Comparison of ENCODE assay signal across 15 cellular contexts in genomic region chr5:117738571-117738970, GRCh38.
"Had no signal": no experiment of that assay in that cellular context is flagged by ENCODE, and none has a peak within 500 bp of the region (broad histone marks: within the 10 kb centered on the region; RNA-seq: fewer than 3 reads in every experiment).

No MANE protein-coding gene starts in this region.

- DNase-seq: kidney glomerular epithelial cell; left cardiac atrium; left ventricle myocardium inferior; mesendoderm; naive B cell; natural killer cell; ovary; right lobe of liver; stimulated activated CD4-positive, alpha-beta T cell treated with anti-CD3 and anti-CD28 coated beads, Interleukin-1b, Interleukin-23, amount 100 ng/mL, for 48 hours; stimulated activated CD4-positive, alpha-beta T cell treated with anti-CD3 and anti-CD28 coated beads, Interleukin-2, amount 100 ng/mL, for 48 hours; stimulated activated CD4-positive, alpha-beta T cell treated with anti-CD3 and anti-CD28 coated beads, Interleukin-4, amount 100 ng/mL, for 4 hours; stimulated activated CD8-positive, alpha-beta memory T cell treated with anti-CD3 and anti-CD28 coated beads, Interleukin-4, amount 100 ng/mL, for 48 hours; stimulated activated naive CD4-positive, alpha-beta T cell treated with Interleukin-2 at 50 U/mL for 16 hours; stimulated activated naive CD8-positive, alpha-beta T cell treated with anti-CD3 and anti-CD28 coated beads, Interleukin-15, amount 100 ng/mL, for 72 hours; substantia nigra had no signal
